28 cellular contexts compared by ENCODE assay signal in the genomic region with DNA sequence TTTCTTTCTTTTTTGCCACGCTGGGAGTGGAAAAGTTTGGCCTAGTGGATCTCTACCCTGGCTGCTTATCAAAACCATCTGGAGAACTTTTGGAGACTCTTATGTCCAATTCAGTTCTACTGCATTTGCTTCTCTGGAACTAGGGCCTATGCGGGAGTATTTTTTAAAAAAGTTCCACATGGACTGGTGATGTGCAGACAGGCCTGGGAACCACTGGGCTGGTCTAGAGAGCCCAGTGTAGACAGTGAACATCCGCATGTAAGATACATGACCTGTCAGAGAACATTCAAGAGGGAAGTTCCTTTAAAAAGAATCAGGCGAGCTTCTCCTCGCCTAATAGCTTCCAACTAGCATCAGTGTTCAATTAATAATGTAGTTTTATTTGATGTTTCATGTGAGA.
"Had no signal": no experiment of that assay in that cellular context is flagged by ENCODE, and none has a peak within 500 bp of the region (broad histone marks: within the 10 kb centered on the region; RNA-seq: fewer than 3 reads in every experiment).

No MANE protein-coding gene starts in this region.

- H3K36me3 Mint-ChIP-seq: activated naive CD8-positive, alpha-beta T cell treated with anti-CD3 and anti-CD28 coated beads, Interleukin-2, amount 10 ng/mL, durations not matched to agents 7 days and 5 days; mesothelial cell of epicardium; naive B cell; stimulated activated naive B cell treated with anti-CD40 and anti-IgM and Interleukin-4, amounts not matched to agents 10 μg/mL and 1 μg/mL and 100 μg/mL, for 72 hours had no signal

- H3K27ac ChIP-seq: brain microvascular endothelial cell, parathyroid adenoma, psoas muscle, stomach, suprapubic skin, tibial artery, upper lobe of right lung had no signal

- H3K27ac Mint-ChIP-seq: activated B cell treated with CpG ODN at 0.5 μM for 24 hours; activated naive CD8-positive, alpha-beta T cell treated with anti-CD3 and anti-CD28 coated beads, Interleukin-2, amount 10 ng/mL, durations not matched to agents 7 days and 5 days; activated T-cell treated with anti-CD3 and anti-CD28 coated beads, Interleukin-2, amount 50 U/mL, for 72 hours; endodermal cell; mesothelial cell of epicardium; naive B cell; stimulated activated naive B cell treated with anti-CD40 and anti-IgM and Interleukin-4, amounts not matched to agents 10 μg/mL and 1 μg/mL and 100 μg/mL, for 72 hours; T-helper 2 cell treated with Interferon-gamma antibody and Interleukin-4, amounts not matched to agents 5 μg/mL and 100 μg/mL, for 36 hours had no signal

- H3K9me3 ChIP-seq: psoas muscle, stomach, suprapubic skin, tibial artery, upper lobe of right lung had no signal

- DNase-seq: activated B cell treated with CpG ODN at 0.5 μM for 24 hours; activated CD4-positive, alpha-beta T cell treated with anti-CD3 and anti-CD28 coated beads for 4 hours; activated CD4-positive, alpha-beta T cell treated with anti-CD3 and anti-CD28 coated beads, Interleukin-2, amount 50 U/mL, for 4 hours; activated effector memory CD4-positive, alpha-beta T cell treated with Interleukin-2 at 50 U/mL for 16 hours; activated naive CD4-positive, alpha-beta T cell treated with anti-CD3 and anti-CD28 coated beads for 36 hours; activated naive CD8-positive, alpha-beta T cell treated with anti-CD3 and anti-CD28 coated beads, Interleukin-2, amount 10 ng/mL, durations not matched to agents 7 days and 5 days; activated T-cell treated with anti-CD3 and anti-CD28 coated beads for 4 hours; activated T-cell treated with anti-CD3 and anti-CD28 coated beads, Interleukin-2, amount 50 U/mL, for 72 hours; amniotic stem cell; brain microvascular endothelial cell; central memory CD4-positive, alpha-beta T cell; endodermal cell; foreskin melanocyte; mammary epithelial cell; naive B cell; psoas muscle; stimulated activated CD4-positive, alpha-beta T cell treated with anti-CD3 and anti-CD28 coated beads, Interleukin-15, amount 100 ng/mL, for 24 hours; stimulated activated CD4-positive, alpha-beta T cell treated with anti-CD3 and anti-CD28 coated beads, Interleukin-2, amount 100 ng/mL, for 24 hours; stimulated activated naive B cell treated with anti-CD40 and anti-IgM and Interleukin-4, amounts not matched to agents 10 μg/mL and 1 μg/mL and 100 μg/mL, for 72 hours; stomach; T-cell; tibial artery; upper lobe of right lung had no signal

- H3K9me3 Mint-ChIP-seq: activated B cell treated with CpG ODN at 0.5 μM for 24 hours; activated naive CD4-positive, alpha-beta T cell treated with anti-CD3 and anti-CD28 coated beads for 36 hours; activated naive CD8-positive, alpha-beta T cell treated with anti-CD3 and anti-CD28 coated beads, Interleukin-2, amount 10 ng/mL, durations not matched to agents 7 days and 5 days; activated T-cell treated with anti-CD3 and anti-CD28 coated beads, Interleukin-2, amount 50 U/mL, for 72 hours; endodermal cell; mesothelial cell of epicardium; naive B cell; stimulated activated naive B cell treated with anti-CD40 and anti-IgM and Interleukin-4, amounts not matched to agents 10 μg/mL and 1 μg/mL and 100 μg/mL, for 72 hours; T-cell; T-helper 2 cell treated with Interferon-gamma antibody and Interleukin-4, amounts not matched to agents 5 μg/mL and 100 μg/mL, for 36 hours had no signal

- H3K4me1 Mint-ChIP-seq: activated naive CD8-positive, alpha-beta T cell treated with anti-CD3 and anti-CD28 coated beads, Interleukin-2, amount 10 ng/mL, durations not matched to agents 7 days and 5 days; mesothelial cell of epicardium; naive B cell; stimulated activated naive B cell treated with anti-CD40 and anti-IgM and Interleukin-4, amounts not matched to agents 10 μg/mL and 1 μg/mL and 100 μg/mL, for 72 hours had no signal

- H3K27me3 ChIP-seq: brain microvascular endothelial cell, stomach, suprapubic skin, tibial artery, upper lobe of right lung had no signal

- H3K4me3 Mint-ChIP-seq: activated B cell treated with CpG ODN at 0.5 μM for 24 hours; activated naive CD4-positive, alpha-beta T cell treated with anti-CD3 and anti-CD28 coated beads for 36 hours; activated naive CD8-positive, alpha-beta T cell treated with anti-CD3 and anti-CD28 coated beads, Interleukin-2, amount 10 ng/mL, durations not matched to agents 7 days and 5 days; endodermal cell; mesothelial cell of epicardium; naive B cell; stimulated activated naive B cell treated with anti-CD40 and anti-IgM and Interleukin-4, amounts not matched to agents 10 μg/mL and 1 μg/mL and 100 μg/mL, for 72 hours; T-cell; T-helper 2 cell treated with Interferon-gamma antibody and Interleukin-4, amounts not matched to agents 5 μg/mL and 100 μg/mL, for 36 hours had no signal

- H3K4me3 ChIP-seq: psoas muscle, stomach, suprapubic skin, tibial artery, upper lobe of right lung had no signal

- ATAC-seq: activated T-cell treated with anti-CD3 and anti-CD28 coated beads, Interleukin-2, amount 50 U/mL, for 72 hours; esophagus mucosa; stimulated activated naive B cell treated with anti-CD40 and anti-IgM and Interleukin-4, amounts not matched to agents 10 μg/mL and 1 μg/mL and 100 μg/mL, for 72 hours; T-cell; upper lobe of right lung had no signal

- H3K4me1 ChIP-seq: parathyroid adenoma, stomach, upper lobe of right lung had no signal
